ENCODE assay signal across 26 cellular contexts in the genomic region with DNA sequence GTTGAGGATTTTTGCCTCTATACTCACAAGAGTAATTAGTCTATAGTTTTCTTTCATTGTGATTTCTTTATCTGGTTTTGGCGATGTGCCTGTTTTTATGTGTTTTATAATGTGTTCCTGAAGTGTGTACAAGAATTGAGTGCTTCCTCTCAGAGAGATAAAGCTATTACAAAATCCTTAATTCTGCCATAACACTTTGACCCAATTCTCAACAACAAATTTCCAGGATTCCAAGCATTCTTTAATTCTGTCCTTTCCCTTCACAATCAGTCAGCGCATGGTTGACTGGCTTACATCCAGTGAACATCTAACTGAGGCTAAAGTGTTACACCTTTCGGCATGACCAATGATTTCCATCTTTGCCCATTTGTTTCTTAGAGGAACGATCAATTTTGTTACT.
A peak's percentile ranks its signal among the peaks of the same experiment; 100 is the strongest.
DNase-seq lines count a peak whose midpoint lies in the region; ATAC-seq and TF ChIP-seq lines count a peak whose summit lies in the region.
"Had no signal": no experiment of that assay in that cellular context is flagged by ENCODE, and none has a peak within 500 bp of the region (broad histone marks: within the 10 kb centered on the region; RNA-seq: fewer than 3 reads in every experiment).

No MANE protein-coding gene starts in this region.

- H3K9ac ChIP-seq in adipocyte (ENCODE audit: low read length) (no peak overlapping the region), mesendoderm (ENCODE audit: low read length) (no peak overlapping the region)
- H3K9ac ChIP-seq: BLaER1 had no signal

- H3K4me2 ChIP-seq in mesendoderm (ENCODE audit: low read length): no peak overlapping the region
- H3K4me2 ChIP-seq: BLaER1, GM23338, PC-9 had no signal

- H3K4me1 ChIP-seq in adipocyte (ENCODE audit: control insufficient read depth, insufficient read depth, low read length): peaks cover 17% of the 10 kb centered on the region
- no peaks in the 10 kb centered on the region for H3K4me1 ChIP-seq in mesendoderm (ENCODE audit: control insufficient read depth, low read depth, low read length)
- H3K4me1 ChIP-seq: BLaER1 had no signal

- H3K23ac ChIP-seq in mesendoderm (ENCODE audit: low read length): no peak overlapping the region

- no peak overlapping the region for H3K56ac ChIP-seq in mesendoderm (ENCODE audit: low read length)

- TF ChIP-seq CTCF in choroid plexus epithelial cell (conservative IDR thresholded peaks at IDR 0.05; ENCODE audit: low read depth, low read length): no peak

- H3K79me1 ChIP-seq in mesendoderm (ENCODE audit: low read length): no peaks in the 10 kb centered on the region

- H3K36me3 ChIP-seq in adipocyte (ENCODE audit: control insufficient read depth, insufficient read depth, low read length, severe bottlenecking) (no peaks in the 10 kb centered on the region), mesendoderm (ENCODE audit: control insufficient read depth, insufficient read depth, low read length) (no peaks in the 10 kb centered on the region)
- H3K36me3 ChIP-seq: BLaER1 had no signal

- H3K27me3 ChIP-seq in adipocyte (replicated peaks; ENCODE audit: control insufficient read depth, insufficient read depth, low read length) (peaks cover 16% of the 10 kb centered on the region), mesendoderm (ENCODE audit: insufficient read depth, low read length, poor library complexity) (no peaks in the 10 kb centered on the region)
- H3K27me3 ChIP-seq: BLaER1 had no signal

- H3K9me3 ChIP-seq in adipocyte (ENCODE audit: control insufficient read depth, low read length): peaks cover 32% of the 10 kb centered on the region

- H4K5ac ChIP-seq in mesendoderm (ENCODE audit: low read length): no peak overlapping the region

- no peak overlapping the region for H3K27ac ChIP-seq in mesendoderm (ENCODE audit: low read depth, low read length)
- H3K27ac ChIP-seq: BLaER1, PC-9 had no signal

- ATAC-seq in HG02678 (IDR thresholded peaks at IDR 0.05; ENCODE audit: unreplicated experiment): no peak
- ATAC-seq: GM23338 had no signal

- H4K8ac ChIP-seq in mesendoderm (ENCODE audit: low read depth, low read length): no peak overlapping the region

- no peak overlapping the region for H3K4ac ChIP-seq in mesendoderm (ENCODE audit: low read depth, low read length)

- H3K79me2 ChIP-seq in mesendoderm (ENCODE audit: control insufficient read depth, insufficient read depth, low read length): no peaks in the 10 kb centered on the region

- no CpG with 5 or more reads among the region's 4 CpGs for WGBS in mesendoderm (ENCODE audit: extremely low coverage, insufficient coverage, low lambda C conversion rate)

- no peak overlapping the region for H2BK15ac ChIP-seq in mesendoderm (replicated peaks; ENCODE audit: low read depth)

- H3K4me3 ChIP-seq in adipocyte (ENCODE audit: low read length) (peak overlapping the region; percentile 32), choroid plexus epithelial cell (ENCODE audit: low read depth, low read length) (no peak overlapping the region), mesendoderm (ENCODE audit: low read length) (no peak overlapping the region)
- H3K4me3 ChIP-seq: BLaER1, GM23338, PC-9 had no signal

- no peak overlapping the region for H2AK5ac ChIP-seq in mesendoderm (ENCODE audit: low read length)

- no peak overlapping the region for H2BK120ac ChIP-seq in mesendoderm (ENCODE audit: low read depth, low read length)

- no peak overlapping the region for H2BK5ac ChIP-seq in mesendoderm (ENCODE audit: low read length)

- H3K18ac ChIP-seq in mesendoderm (ENCODE audit: low read length): no peak overlapping the region

- peak; percentile 22 for DNase-seq in A172 (ENCODE audit: low spot score)
- no peak for DNase-seq in adipocyte (ENCODE audit: low read depth)
- peak; percentile 53 for DNase-seq in choroid plexus epithelial cell (ENCODE audit: low read depth)
- DNase-seq in iris pigment epithelial cell (ENCODE audit: low read depth): peak; percentile 20
- no peak for DNase-seq in mesendoderm
- DNase-seq in SHP77 treated with DMSO at 0.1 percent for 48 hours (lab: John Stamatoyannopoulos, UW): no peak
- DNase-seq in activated CD4-positive, alpha-beta T cell treated with anti-CD3 and anti-CD28 coated beads, Interleukin-2, amount 50 U/mL, for 4 hours: no peak
- DNase-seq: 8988T; CD4-positive, CD25-positive, alpha-beta regulatory T cell; DMS153; DND-41; H9; KBM-7; MV-4-11; NCI-H1105; NCI-H1436 treated with DMSO at 0.1 percent for 48 hours; NCI-H187 treated with DMSO at 0.1 percent for 48 hours; NCI-H446 treated with DMSO at 0.1 percent for 48 hours; NCI-H526; NCI-H82; PC-9; RPMI8226; SHP77 had no signal

Comparison
In these comparisons a context has a peak if more than half of its experiments do, and no peak if none do; other contexts are left out.
1. DNase-seq: peak in A172 (single experiment), choroid plexus epithelial cell (single experiment) and iris pigment epithelial cell (single experiment); none in adipocyte (single experiment), mesendoderm (single experiment), SHP77 treated with DMSO at 0.1 percent for 48 hours (single experiment) and activated CD4-positive, alpha-beta T cell treated with anti-CD3 and anti-CD28 coated beads, Interleukin-2, amount 50 U/mL, for 4 hours (0 of 2).